ENCODE assay signal across 1 cellular context in the genomic region with DNA sequence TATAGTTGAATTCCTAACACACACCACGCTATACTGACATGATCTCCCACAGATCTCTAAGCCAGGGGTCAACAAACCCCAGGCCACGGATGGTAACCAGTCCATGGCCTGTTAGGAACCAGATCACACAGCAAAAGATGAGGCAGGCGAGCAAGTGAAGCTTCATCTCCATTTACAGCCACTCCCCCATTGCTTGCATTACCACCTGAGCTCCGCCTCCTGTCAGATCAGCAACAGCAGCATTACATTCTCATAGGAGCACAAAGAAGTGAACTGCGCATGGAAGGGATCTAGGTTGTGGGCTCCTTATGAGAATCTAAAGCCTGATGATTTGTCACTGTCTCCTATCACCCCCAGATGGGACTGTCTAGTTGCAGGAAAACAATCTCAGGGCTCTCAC.
TF ChIP-seq lines count a peak whose summit lies in the region.

No MANE protein-coding gene starts in this region.

TF ChIP-seq in HepG2, 621 proteins besides CTCF, POLR2A, EP300 and RAD21 (continues in another document):
- TF ChIP-seq, protein P1, sequence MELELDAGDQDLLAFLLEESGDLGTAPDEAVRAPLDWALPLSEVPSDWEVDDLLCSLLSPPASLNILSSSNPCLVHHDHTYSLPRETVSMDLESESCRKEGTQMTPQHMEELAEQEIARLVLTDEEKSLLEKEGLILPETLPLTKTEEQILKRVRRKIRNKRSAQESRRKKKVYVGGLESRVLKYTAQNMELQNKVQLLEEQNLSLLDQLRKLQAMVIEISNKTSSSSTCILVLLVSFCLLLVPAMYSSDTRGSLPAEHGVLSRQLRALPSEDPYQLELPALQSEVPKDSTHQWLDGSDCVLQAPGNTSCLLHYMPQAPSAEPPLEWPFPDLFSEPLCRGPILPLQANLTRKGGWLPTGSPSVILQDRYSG (CRISPR knock-in tag; IDR thresholded peaks at IDR 0.05): no peak
- TF ChIP-seq KLF11 (CRISPR knock-in tag; IDR thresholded peaks at IDR 0.05) (no peak), ZNF460 (CRISPR knock-in tag; IDR thresholded peaks at IDR 0.05; ENCODE audit: borderline replicate concordance) (no peak), ZNF589 (CRISPR knock-in tag; conservative IDR thresholded peaks at IDR 0.05) (no peak), ZNF549 (CRISPR knock-in tag; IDR thresholded peaks at IDR 0.05) (no peak), RARG (CRISPR knock-in tag; IDR thresholded peaks at IDR 0.05; ENCODE audit: low read depth) (no peak), ZNF317 (CRISPR knock-in tag; IDR thresholded peaks at IDR 0.05) (no peak), BHLHE40 (IDR thresholded peaks at IDR 0.05; ENCODE audit: low read length) (no peak), GATA4 (IDR thresholded peaks at IDR 0.05; ENCODE audit: borderline replicate concordance, low read depth) (no peak), ZNF558 (CRISPR knock-in tag; IDR thresholded peaks at IDR 0.05; ENCODE audit: borderline replicate concordance) (no peak)
- TF ChIP-seq, protein P2, sequence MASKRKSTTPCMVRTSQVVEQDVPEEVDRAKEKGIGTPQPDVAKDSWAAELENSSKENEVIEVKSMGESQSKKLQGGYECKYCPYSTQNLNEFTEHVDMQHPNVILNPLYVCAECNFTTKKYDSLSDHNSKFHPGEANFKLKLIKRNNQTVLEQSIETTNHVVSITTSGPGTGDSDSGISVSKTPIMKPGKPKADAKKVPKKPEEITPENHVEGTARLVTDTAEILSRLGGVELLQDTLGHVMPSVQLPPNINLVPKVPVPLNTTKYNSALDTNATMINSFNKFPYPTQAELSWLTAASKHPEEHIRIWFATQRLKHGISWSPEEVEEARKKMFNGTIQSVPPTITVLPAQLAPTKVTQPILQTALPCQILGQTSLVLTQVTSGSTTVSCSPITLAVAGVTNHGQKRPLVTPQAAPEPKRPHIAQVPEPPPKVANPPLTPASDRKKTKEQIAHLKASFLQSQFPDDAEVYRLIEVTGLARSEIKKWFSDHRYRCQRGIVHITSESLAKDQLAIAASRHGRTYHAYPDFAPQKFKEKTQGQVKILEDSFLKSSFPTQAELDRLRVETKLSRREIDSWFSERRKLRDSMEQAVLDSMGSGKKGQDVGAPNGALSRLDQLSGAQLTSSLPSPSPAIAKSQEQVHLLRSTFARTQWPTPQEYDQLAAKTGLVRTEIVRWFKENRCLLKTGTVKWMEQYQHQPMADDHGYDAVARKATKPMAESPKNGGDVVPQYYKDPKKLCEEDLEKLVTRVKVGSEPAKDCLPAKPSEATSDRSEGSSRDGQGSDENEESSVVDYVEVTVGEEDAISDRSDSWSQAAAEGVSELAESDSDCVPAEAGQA (IDR thresholded peaks at IDR 0.05; ENCODE audit: low read depth): no peak
- TF ChIP-seq, protein P2 (CRISPR knock-in tag; IDR thresholded peaks at IDR 0.05; ENCODE audit: borderline replicate concordance): no peak
- TF ChIP-seq, protein P3, sequence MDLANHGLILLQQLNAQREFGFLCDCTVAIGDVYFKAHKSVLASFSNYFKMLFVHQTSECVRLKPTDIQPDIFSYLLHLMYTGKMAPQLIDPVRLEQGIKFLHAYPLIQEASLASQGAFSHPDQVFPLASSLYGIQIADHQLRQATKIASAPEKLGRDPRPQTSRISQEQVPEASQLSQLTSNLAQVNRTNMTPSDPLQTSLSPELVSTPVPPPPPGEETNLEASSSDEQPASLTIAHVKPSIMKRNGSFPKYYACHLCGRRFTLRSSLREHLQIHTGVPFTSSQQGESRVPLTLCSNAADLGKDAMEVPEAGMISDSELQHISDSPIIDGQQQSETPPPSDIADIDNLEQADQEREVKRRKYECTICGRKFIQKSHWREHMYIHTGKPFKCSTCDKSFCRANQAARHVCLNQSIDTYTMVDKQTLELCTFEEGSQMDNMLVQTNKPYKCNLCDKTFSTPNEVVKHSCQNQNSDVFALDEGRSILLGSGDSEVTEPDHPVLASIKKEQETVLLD (CRISPR knock-in tag; IDR thresholded peaks at IDR 0.05; ENCODE audit: low read depth): no peak
- TF ChIP-seq, protein P4, sequence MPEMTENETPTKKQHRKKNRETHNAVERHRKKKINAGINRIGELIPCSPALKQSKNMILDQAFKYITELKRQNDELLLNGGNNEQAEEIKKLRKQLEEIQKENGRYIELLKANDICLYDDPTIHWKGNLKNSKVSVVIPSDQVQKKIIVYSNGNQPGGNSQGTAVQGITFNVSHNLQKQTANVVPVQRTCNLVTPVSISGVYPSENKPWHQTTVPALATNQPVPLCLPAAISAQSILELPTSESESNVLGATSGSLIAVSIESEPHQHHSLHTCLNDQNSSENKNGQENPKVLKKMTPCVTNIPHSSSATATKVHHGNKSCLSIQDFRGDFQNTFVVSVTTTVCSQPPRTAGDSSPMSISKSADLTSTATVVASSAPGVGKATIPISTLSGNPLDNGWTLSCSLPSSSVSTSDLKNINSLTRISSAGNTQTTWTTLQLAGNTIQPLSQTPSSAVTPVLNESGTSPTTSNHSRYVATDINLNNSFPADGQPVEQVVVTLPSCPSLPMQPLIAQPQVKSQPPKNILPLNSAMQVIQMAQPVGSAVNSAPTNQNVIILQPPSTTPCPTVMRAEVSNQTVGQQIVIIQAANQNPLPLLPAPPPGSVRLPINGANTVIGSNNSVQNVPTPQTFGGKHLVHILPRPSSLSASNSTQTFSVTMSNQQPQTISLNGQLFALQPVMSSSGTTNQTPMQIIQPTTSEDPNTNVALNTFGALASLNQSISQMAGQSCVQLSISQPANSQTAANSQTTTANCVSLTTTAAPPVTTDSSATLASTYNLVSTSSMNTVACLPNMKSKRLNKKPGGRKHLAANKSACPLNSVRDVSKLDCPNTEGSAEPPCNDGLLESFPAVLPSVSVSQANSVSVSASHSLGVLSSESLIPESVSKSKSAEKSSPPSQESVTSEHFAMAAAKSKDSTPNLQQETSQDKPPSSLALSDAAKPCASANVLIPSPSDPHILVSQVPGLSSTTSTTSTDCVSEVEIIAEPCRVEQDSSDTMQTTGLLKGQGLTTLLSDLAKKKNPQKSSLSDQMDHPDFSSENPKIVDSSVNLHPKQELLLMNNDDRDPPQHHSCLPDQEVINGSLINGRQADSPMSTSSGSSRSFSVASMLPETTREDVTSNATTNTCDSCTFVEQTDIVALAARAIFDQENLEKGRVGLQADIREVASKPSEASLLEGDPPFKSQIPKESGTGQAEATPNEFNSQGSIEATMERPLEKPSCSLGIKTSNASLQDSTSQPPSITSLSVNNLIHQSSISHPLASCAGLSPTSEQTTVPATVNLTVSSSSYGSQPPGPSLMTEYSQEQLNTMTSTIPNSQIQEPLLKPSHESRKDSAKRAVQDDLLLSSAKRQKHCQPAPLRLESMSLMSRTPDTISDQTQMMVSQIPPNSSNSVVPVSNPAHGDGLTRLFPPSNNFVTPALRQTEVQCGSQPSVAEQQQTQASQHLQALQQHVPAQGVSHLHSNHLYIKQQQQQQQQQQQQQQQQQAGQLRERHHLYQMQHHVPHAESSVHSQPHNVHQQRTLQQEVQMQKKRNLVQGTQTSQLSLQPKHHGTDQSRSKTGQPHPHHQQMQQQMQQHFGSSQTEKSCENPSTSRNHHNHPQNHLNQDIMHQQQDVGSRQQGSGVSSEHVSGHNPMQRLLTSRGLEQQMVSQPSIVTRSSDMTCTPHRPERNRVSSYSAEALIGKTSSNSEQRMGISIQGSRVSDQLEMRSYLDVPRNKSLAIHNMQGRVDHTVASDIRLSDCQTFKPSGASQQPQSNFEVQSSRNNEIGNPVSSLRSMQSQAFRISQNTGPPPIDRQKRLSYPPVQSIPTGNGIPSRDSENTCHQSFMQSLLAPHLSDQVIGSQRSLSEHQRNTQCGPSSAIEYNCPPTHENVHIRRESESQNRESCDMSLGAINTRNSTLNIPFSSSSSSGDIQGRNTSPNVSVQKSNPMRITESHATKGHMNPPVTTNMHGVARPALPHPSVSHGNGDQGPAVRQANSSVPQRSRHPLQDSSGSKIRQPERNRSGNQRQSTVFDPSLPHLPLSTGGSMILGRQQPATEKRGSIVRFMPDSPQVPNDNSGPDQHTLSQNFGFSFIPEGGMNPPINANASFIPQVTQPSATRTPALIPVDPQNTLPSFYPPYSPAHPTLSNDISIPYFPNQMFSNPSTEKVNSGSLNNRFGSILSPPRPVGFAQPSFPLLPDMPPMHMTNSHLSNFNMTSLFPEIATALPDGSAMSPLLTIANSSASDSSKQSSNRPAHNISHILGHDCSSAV (CRISPR knock-in tag; IDR thresholded peaks at IDR 0.05; ENCODE audit: borderline replicate concordance): no peak
- TF ChIP-seq, protein P5, sequence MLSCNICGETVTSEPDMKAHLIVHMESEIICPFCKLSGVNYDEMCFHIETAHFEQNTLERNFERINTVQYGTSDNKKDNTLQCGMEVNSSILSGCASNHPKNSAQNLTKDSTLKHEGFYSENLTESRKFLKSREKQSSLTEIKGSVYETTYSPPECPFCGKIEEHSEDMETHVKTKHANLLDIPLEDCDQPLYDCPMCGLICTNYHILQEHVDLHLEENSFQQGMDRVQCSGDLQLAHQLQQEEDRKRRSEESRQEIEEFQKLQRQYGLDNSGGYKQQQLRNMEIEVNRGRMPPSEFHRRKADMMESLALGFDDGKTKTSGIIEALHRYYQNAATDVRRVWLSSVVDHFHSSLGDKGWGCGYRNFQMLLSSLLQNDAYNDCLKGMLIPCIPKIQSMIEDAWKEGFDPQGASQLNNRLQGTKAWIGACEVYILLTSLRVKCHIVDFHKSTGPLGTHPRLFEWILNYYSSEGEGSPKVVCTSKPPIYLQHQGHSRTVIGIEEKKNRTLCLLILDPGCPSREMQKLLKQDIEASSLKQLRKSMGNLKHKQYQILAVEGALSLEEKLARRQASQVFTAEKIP (CRISPR knock-in tag; IDR thresholded peaks at IDR 0.05; ENCODE audit: borderline replicate concordance): no peak
- TF ChIP-seq, protein P6, sequence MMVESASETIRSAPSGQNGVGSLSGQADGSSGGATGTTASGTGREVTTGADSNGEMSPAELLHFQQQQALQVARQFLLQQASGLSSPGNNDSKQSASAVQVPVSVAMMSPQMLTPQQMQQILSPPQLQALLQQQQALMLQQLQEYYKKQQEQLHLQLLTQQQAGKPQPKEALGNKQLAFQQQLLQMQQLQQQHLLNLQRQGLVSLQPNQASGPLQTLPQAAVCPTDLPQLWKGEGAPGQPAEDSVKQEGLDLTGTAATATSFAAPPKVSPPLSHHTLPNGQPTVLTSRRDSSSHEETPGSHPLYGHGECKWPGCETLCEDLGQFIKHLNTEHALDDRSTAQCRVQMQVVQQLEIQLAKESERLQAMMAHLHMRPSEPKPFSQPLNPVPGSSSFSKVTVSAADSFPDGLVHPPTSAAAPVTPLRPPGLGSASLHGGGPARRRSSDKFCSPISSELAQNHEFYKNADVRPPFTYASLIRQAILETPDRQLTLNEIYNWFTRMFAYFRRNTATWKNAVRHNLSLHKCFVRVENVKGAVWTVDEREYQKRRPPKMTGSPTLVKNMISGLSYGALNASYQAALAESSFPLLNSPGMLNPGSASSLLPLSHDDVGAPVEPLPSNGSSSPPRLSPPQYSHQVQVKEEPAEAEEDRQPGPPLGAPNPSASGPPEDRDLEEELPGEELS (CRISPR knock-in tag; IDR thresholded peaks at IDR 0.05): no peak
- TF ChIP-seq, protein P7, sequence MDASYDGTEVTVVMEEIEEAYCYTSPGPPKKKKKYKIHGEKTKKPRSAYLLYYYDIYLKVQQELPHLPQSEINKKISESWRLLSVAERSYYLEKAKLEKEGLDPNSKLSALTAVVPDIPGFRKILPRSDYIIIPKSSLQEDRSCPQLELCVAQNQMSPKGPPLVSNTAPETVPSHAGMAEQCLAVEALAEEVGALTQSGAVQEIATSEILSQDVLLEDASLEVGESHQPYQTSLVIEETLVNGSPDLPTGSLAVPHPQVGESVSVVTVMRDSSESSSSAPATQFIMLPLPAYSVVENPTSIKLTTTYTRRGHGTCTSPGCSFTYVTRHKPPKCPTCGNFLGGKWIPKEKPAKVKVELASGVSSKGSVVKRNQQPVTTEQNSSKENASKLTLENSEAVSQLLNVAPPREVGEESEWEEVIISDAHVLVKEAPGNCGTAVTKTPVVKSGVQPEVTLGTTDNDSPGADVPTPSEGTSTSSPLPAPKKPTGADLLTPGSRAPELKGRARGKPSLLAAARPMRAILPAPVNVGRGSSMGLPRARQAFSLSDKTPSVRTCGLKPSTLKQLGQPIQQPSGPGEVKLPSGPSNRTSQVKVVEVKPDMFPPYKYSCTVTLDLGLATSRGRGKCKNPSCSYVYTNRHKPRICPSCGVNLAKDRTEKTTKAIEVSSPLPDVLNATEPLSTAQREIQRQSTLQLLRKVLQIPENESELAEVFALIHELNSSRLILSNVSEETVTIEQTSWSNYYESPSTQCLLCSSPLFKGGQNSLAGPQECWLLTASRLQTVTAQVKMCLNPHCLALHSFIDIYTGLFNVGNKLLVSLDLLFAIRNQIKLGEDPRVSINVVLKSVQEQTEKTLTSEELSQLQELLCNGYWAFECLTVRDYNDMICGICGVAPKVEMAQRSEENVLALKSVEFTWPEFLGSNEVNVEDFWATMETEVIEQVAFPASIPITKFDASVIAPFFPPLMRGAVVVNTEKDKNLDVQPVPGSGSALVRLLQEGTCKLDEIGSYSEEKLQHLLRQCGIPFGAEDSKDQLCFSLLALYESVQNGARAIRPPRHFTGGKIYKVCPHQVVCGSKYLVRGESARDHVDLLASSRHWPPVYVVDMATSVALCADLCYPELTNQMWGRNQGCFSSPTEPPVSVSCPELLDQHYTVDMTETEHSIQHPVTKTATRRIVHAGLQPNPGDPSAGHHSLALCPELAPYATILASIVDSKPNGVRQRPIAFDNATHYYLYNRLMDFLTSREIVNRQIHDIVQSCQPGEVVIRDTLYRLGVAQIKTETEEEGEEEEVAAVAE (CRISPR knock-in tag; IDR thresholded peaks at IDR 0.05; ENCODE audit: borderline replicate concordance): no peak
- TF ChIP-seq, protein P8, sequence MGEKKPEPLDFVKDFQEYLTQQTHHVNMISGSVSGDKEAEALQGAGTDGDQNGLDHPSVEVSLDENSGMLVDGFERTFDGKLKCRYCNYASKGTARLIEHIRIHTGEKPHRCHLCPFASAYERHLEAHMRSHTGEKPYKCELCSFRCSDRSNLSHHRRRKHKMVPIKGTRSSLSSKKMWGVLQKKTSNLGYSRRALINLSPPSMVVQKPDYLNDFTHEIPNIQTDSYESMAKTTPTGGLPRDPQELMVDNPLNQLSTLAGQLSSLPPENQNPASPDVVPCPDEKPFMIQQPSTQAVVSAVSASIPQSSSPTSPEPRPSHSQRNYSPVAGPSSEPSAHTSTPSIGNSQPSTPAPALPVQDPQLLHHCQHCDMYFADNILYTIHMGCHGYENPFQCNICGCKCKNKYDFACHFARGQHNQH (CRISPR knock-in tag; IDR thresholded peaks at IDR 0.05): no peak
- TF ChIP-seq, protein P9, sequence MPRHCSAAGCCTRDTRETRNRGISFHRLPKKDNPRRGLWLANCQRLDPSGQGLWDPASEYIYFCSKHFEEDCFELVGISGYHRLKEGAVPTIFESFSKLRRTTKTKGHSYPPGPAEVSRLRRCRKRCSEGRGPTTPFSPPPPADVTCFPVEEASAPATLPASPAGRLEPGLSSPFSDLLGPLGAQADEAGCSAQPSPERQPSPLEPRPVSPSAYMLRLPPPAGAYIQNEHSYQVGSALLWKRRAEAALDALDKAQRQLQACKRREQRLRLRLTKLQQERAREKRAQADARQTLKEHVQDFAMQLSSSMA (CRISPR knock-in tag; IDR thresholded peaks at IDR 0.05): no peak
